Comparison of ENCODE assay signal across 28 cellular contexts in the genomic region with DNA sequence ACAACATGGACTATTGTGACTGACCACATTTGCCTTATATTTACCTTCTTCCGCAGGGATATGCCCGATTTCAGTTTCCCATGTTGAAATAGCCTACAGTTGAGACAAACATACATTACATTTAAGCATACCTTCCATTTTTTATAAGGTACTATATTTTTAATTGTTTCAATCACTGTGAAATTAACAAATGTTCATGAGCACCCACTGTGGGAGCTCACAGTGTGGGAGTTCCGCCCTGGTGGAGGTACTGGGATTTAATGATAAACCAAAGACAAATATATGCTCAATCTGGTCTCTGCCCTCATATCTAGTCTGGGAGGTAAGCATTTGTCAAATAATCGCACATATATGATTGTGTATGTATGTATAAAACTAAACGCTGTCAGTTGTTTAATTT. TPM values are rescaled to one million over a fixed set of nuclear protein-coding genes. Genes with fewer than 3 reads are reported as not detected.
"Had no signal": no experiment of that assay in that cellular context is flagged by ENCODE, and none has a peak within 500 bp of the region (broad histone marks: within the 10 kb centered on the region; RNA-seq: fewer than 3 reads in every experiment).

No MANE protein-coding gene starts in this region.

- H3K4me3 ChIP-seq: adrenal gland, heart right ventricle, lung had no signal

- H3K4me3 Mint-ChIP-seq: activated naive CD8-positive, alpha-beta T cell; activated T-cell treated with anti-CD3 and anti-CD28 coated beads, Interleukin-2, amount 50 U/mL, for 4 hours; natural killer cell; T-helper 1 cell treated with Interleukin-12 subunit alpha and Interleukin-12 subunit beta and Interleukin-4 antibody, amounts not matched to agents 30 μg/mL and 1 μg/mL, for 36 hours had no signal

- H3K36me3 ChIP-seq: adrenal gland, heart right ventricle had no signal

- H3K9me3 Mint-ChIP-seq: activated T-cell treated with anti-CD3 and anti-CD28 coated beads, Interleukin-2, amount 50 U/mL, for 4 hours; T-helper 1 cell treated with Interleukin-12 subunit alpha and Interleukin-12 subunit beta and Interleukin-4 antibody, amounts not matched to agents 30 μg/mL and 1 μg/mL, for 36 hours had no signal

- DNase-seq: activated CD4-positive, alpha-beta T cell treated with anti-CD3 and anti-CD28 coated beads for 4 hours; activated CD4-positive, alpha-beta T cell treated with anti-CD3 and anti-CD28 coated beads, Interleukin-2, amount 50 U/mL, for 48 hours; activated CD4-positive, CD25-positive, alpha-beta regulatory T cell; activated CD8-positive, alpha-beta memory T cell treated with anti-CD3 and anti-CD28 coated beads, Interleukin-2, amount 50 U/mL, for 48 hours; activated naive CD4-positive, alpha-beta T cell; activated T-cell treated with anti-CD3 and anti-CD28 coated beads, Interleukin-2, amount 50 U/mL, for 4 hours; adrenal gland; cerebellar nuclear complex; cortex of kidney; foreskin fibroblast; heart right ventricle; kidney; natural killer cell; retina; stimulated activated CD4-positive, alpha-beta T cell treated with anti-CD3 and anti-CD28 coated beads, Interleukin-4, amount 100 ng/mL, for 1 hour; stimulated activated naive CD4-positive, alpha-beta T cell; T1000 had no signal

- H3K27ac ChIP-seq: adrenal gland, heart right ventricle had no signal

- H3K27me3 ChIP-seq: adrenal gland had no signal

- H3K4me1 ChIP-seq: adrenal gland, heart right ventricle had no signal

- H3K36me3 Mint-ChIP-seq: activated naive CD8-positive, alpha-beta T cell; natural killer cell had no signal

- H3K4me1 Mint-ChIP-seq: natural killer cell had no signal

- H3K9me3 ChIP-seq: adrenal gland, heart right ventricle had no signal

- ATAC-seq: activated T-cell treated with anti-CD3 and anti-CD28 coated beads, Interleukin-2, amount 50 U/mL, for 4 hours; heart right ventricle; natural killer cell had no signal

- FAIRE-seq: astrocyte, bronchial epithelial cell, kidney had no signal

- H3K27ac Mint-ChIP-seq: activated naive CD8-positive, alpha-beta T cell; activated T-helper 2 cell treated with anti-CD3 and anti-CD28 coated beads, Interferon-gamma antibody, Interleukin-2, Interleukin-4, amounts not matched to agents 10 μg/mL and 5 μg/mL and 100 μg/mL, durations not matched to agents 14 hours and 24 hours and 36 hours; natural killer cell; T-helper 1 cell treated with Interleukin-12 subunit alpha and Interleukin-12 subunit beta and Interleukin-4 antibody, amounts not matched to agents 30 μg/mL and 1 μg/mL, for 36 hours had no signal

RNA-seq across cellular contexts. Expression of gene TOX3, which starts 15.8 kb away (rescaled TPM):
- total RNA-seq: activated CD8-positive, alpha-beta memory T cell treated with anti-CD3 and anti-CD28 coated beads for 36 hours; activated T-helper 2 cell treated with anti-CD3 and anti-CD28 coated beads, Interferon-gamma antibody, Interleukin-2, Interleukin-4, amounts not matched to agents 10 μg/mL and 5 μg/mL and 100 μg/mL, durations not matched to agents 14 hours and 24 hours and 36 hours; fibroblast of lung; heart right ventricle; mesenteric fat pad; natural killer cell; osteoblast; posterior vena cava had no signal
- polyA plus RNA-seq: fibroblast of lung, heart right ventricle had no signal
